ENCODE assay signal across 10 cellular contexts in the genomic region with DNA sequence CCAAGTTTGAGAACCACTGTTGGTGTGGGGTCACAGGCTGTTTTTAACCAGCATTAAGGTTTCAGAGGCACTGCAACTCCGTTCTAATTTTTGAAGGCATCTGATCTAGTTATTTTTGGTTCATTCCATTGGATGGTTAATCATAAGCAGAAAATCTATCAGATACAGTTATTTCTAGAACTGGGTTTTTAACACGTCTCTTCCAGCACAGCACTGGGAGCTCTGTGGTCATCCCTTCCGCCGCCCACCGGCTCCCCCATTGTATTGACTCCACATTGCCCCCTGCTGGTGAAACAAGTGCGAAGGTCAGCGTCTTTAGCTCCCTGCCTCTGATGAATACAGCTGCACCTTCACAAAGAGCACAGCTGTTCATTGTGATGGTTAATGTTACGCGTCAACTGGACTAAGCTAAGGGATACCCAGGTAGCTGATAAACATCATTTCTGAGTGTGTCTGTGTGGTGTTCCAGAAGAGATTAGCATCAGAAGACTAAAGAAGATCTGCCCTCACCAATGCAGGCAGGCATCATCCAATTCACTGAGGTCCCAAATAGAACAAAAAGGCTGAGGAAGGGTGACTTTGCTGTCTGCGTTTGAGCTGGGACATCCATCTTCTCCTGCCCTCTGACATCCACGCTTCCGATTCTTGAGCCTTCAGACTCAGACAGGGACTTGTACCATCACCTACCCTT. TPM values are rescaled to one million over a fixed set of nuclear protein-coding genes. Genes with fewer than 3 reads are reported as not detected.
A peak's percentile ranks its signal among the peaks of the same experiment; 100 is the strongest.
DNase-seq lines count a peak whose midpoint lies in the region; ATAC-seq and TF ChIP-seq lines count a peak whose summit lies in the region.
"Had no signal": no experiment of that assay in that cellular context is flagged by ENCODE, and none has a peak within 500 bp of the region (broad histone marks: within the 10 kb centered on the region; RNA-seq: fewer than 3 reads in every experiment).

No MANE protein-coding gene starts in this region.

- no peaks in the 10 kb centered on the region for H3K4me1 ChIP-seq in CD4-positive, alpha-beta memory T cell (ENCODE audit: insufficient read depth, low read length)
- H3K4me1 ChIP-seq in gastroesophageal sphincter, result no peaks in the 10 kb centered on the region

- no peak overlapping the region for H3K4me3 ChIP-seq in CD4-positive, alpha-beta memory T cell (ENCODE audit: low read length in 2 of 2)
- H3K4me3 ChIP-seq in gastroesophageal sphincter, result no peak overlapping the region
- H3K4me3 ChIP-seq: SK-N-MC had no signal

- H3K9me3 ChIP-seq in CD4-positive, alpha-beta memory T cell (ENCODE audit: control insufficient read depth in 1 of 2, low read length in 2 of 2), result no peaks in the 10 kb centered on the region
- peaks cover 0 to 5% (median 0%) of the 10 kb centered on the region in 3 donors for H3K9me3 ChIP-seq in gastroesophageal sphincter

- intact Hi-C loops in CD4-positive, alpha-beta memory T cell (cut with micrococcal nuclease), result loop anchor here (1.0 kb wide), 1 partner anchor 103 kb away; no protein-coding TSS in a partner anchor

- H3K4me1 Mint-ChIP-seq in CD4-positive, alpha-beta memory T cell, result peaks cover 3 to 9% (median 5%) of the 10 kb centered on the region in 4 donors

- no peaks in the 10 kb centered on the region for H3K36me3 ChIP-seq in CD4-positive, alpha-beta memory T cell (ENCODE audit: insufficient read depth, low read length)
- H3K36me3 ChIP-seq in gastroesophageal sphincter, result no peaks in the 10 kb centered on the region

- no peak for TF ChIP-seq EP300 in gastroesophageal sphincter (IDR thresholded peaks at IDR 0.05)

- no peaks in the 10 kb centered on the region for H3K27me3 ChIP-seq in CD4-positive, alpha-beta memory T cell (ENCODE audit: insufficient read depth, low read length)
- H3K27me3 ChIP-seq in gastroesophageal sphincter, result peaks cover 11% of the 10 kb centered on the region

- DNase-seq in CD4-positive, alpha-beta memory T cell, result peak; percentile 28 to 44 (median 37)
- peak; percentile 12 for DNase-seq in NOMO-1 treated with dmso at 0.1 percent for 144 hours (lab: John Stamatoyannopoulos, UW; ENCODE audit: unreplicated experiment)
- DNase-seq in activated T-cell treated with anti-CD3 and anti-CD28 coated beads, Interleukin-2, amount 50 U/mL, for 48 hours, result peak; percentile 90 to 92
- peak; percentile 12 for DNase-seq in putamen (ENCODE audit: low spot score)
- DNase-seq in SHP77 treated with DMSO at 0.1 percent for 48 hours (lab: John Stamatoyannopoulos, UW), result no peak
- no peak for DNase-seq in NCI-H524 (lab: John Stamatoyannopoulos, UW)

- ATAC-seq in GM21423 (IDR thresholded peaks at IDR 0.05; ENCODE audit: unreplicated experiment) (peak; percentile 75), gastroesophageal sphincter (no peak)

- H3K9me3 Mint-ChIP-seq in CD4-positive, alpha-beta memory T cell, result peaks cover 0 to 4% (median 0%) of the 10 kb centered on the region in 8 donors

- no peak for TF ChIP-seq POLR2A in gastroesophageal sphincter (IDR thresholded peaks at IDR 0.05)

- 20 to 34% methylated on average over 7 to 12 of the region's 12 CpGs for WGBS in gastroesophageal sphincter (ENCODE audit: low coverage in 1 of 2), 2 donors

- H3K27ac ChIP-seq in CD4-positive, alpha-beta memory T cell (ENCODE audit: low read depth, low read length), result no peak overlapping the region
- H3K27ac ChIP-seq in gastroesophageal sphincter, result no peak overlapping the region
- H3K27ac ChIP-seq: SK-N-MC had no signal

- no peaks in the 10 kb centered on the region for H3K36me3 Mint-ChIP-seq in CD4-positive, alpha-beta memory T cell

- peak overlapping the region in 3 of 8 donors; percentile 24 to 60 (median 27) for H3K4me3 Mint-ChIP-seq in CD4-positive, alpha-beta memory T cell

- CTCF ChIA-PET in CD4-positive, alpha-beta memory T cell (lab: Charles Lee; ENCODE audit: partially characterized antibody), result interaction anchor here (0.6 to 2.5 kb wide), 25 partner anchors 9 to 309 kb away, joined by 3 to 22 read pairs (median 4); a partner anchor contains a TSS

- peak overlapping the region in 1 of 7 donors; percentile 4 for H3K27ac Mint-ChIP-seq in CD4-positive, alpha-beta memory T cell

- POLR2A ChIA-PET in CD4-positive, alpha-beta memory T cell (lab: Charles Lee; ENCODE audit: partially characterized antibody), result no interaction called here

- H3K27me3 Mint-ChIP-seq in CD4-positive, alpha-beta memory T cell, result no peaks in the 10 kb centered on the region

- peak; percentile 11 to 57 (median 30) for TF ChIP-seq CTCF in gastroesophageal sphincter (IDR thresholded peaks at IDR 0.05)

RNA-seq across cellular contexts. Expression of a gene that starts 8.5 kb away (rescaled TPM):
- total RNA-seq in CD4-positive, alpha-beta memory T cell, result not detected
- not detected for polyA plus RNA-seq in CD4-positive, alpha-beta memory T cell
- 10 to 100 TPM in 2 of 4 donors, 1 to 10 TPM in 1, not detected in 1; 5.9 to 18.0 (median 11.9) TPM for total RNA-seq in gastroesophageal sphincter
- total RNA-seq: temporal lobe had no signal

RNA-seq across cellular contexts. Expression of a gene that starts 17.4 kb away (rescaled TPM):
- 1 to 10 TPM; 3.2 to 4.2 TPM for total RNA-seq in CD4-positive, alpha-beta memory T cell
- not detected for polyA plus RNA-seq in CD4-positive, alpha-beta memory T cell
- total RNA-seq in gastroesophageal sphincter, result 1 to 10 TPM in 1 of 4 donors, not detected in 3; 2.4 TPM

RNA-seq across cellular contexts. Expression of a gene that starts 31.1 kb away (rescaled TPM):
- total RNA-seq in CD4-positive, alpha-beta memory T cell, result 1 to 10 TPM; 1.1 TPM
- polyA plus RNA-seq in CD4-positive, alpha-beta memory T cell, result 1 to 10 TPM; 1.2 to 1.3 TPM
- 1 to 10 TPM in 2 of 4 donors, not detected in 2; 1.4 to 4.7 TPM for total RNA-seq in gastroesophageal sphincter

RNA-seq across cellular contexts. Expression of a gene that starts 54.8 kb away (rescaled TPM):
- not detected for total RNA-seq in CD4-positive, alpha-beta memory T cell
- polyA plus RNA-seq in CD4-positive, alpha-beta memory T cell, result not detected
- 10 to 100 TPM in 1 of 4 donors, 1 to 10 TPM in 2, not detected in 1; 1.2 to 12.9 (median 7.3) TPM for total RNA-seq in gastroesophageal sphincter
- total RNA-seq: temporal lobe had no signal

Comparison
In these comparisons a context has a peak if more than half of its experiments do, and no peak if none do; other contexts are left out.
1. DNase-seq: peak in CD4-positive, alpha-beta memory T cell (5 of 5), NOMO-1 treated with dmso at 0.1 percent for 144 hours (single experiment), activated T-cell treated with anti-CD3 and anti-CD28 coated beads, Interleukin-2, amount 50 U/mL, for 48 hours (2 of 2) and putamen (single experiment); none in SHP77 treated with DMSO at 0.1 percent for 48 hours (single experiment) and NCI-H524 (0 of 2).